In genomic region chr19:7628589-7629311, GRCh38 we compare ENCODE assay signal across 9 cellular contexts. TPM values are rescaled to one million over a fixed set of nuclear protein-coding genes. Genes with fewer than 3 reads are reported as not detected.
DNase-seq lines count a peak whose midpoint lies in the region; ATAC-seq and TF ChIP-seq lines count a peak whose summit lies in the region.
"Had no signal": no experiment of that assay in that cellular context is flagged by ENCODE, and none has a peak within 500 bp of the region (broad histone marks: within the 10 kb centered on the region; RNA-seq: fewer than 3 reads in every experiment).

No MANE protein-coding gene starts in this region.

- H3K36me3 ChIP-seq in naive thymus-derived CD4-positive, alpha-beta T cell (ENCODE audit: control insufficient read depth in 2 of 3, insufficient read depth in 3 of 3, low read length in 3 of 3) = peaks cover 0 to 60% (median 11%) of the 10 kb centered on the region in 3 experiments

- peaks cover 0 to 3% (median 0%) of the 10 kb centered on the region in 11 donors for H3K9me3 Mint-ChIP-seq in naive thymus-derived CD4-positive, alpha-beta T cell

- intact Hi-C loops in naive thymus-derived CD4-positive, alpha-beta T cell (cut with micrococcal nuclease) = loop anchor here (1.0 to 5.0 kb wide), 10 partner anchors 9 to 379 kb away; partner anchors contain the start of genes MAP2K7 (in 2 of the 2), PNPLA6 (in 2 of the 2), SNAPC2 (in 2 of the 2) and STXBP2 (in 2 of the 2)

- H3K4me1 ChIP-seq in naive thymus-derived CD4-positive, alpha-beta T cell (ENCODE audit: control insufficient read depth in 2 of 2, insufficient read depth in 2 of 2, low read length in 2 of 2) = peaks cover 19 to 21% of the 10 kb centered on the region in 2 donors

- H3K27ac Mint-ChIP-seq in naive thymus-derived CD4-positive, alpha-beta T cell = peak overlapping the region; percentile 96 to 100 (median 99)

- H3K4me3 Mint-ChIP-seq in naive thymus-derived CD4-positive, alpha-beta T cell = peak overlapping the region; percentile 87 to 100 (median 98)

- peak overlapping the region; percentile 70 to 91 for H3K27ac ChIP-seq in coronary artery
- peak overlapping the region; percentile 92 for H3K27ac ChIP-seq in naive thymus-derived CD4-positive, alpha-beta T cell (ENCODE audit: low read depth, low read length)

- no peak for ATAC-seq in naive thymus-derived CD4-positive, alpha-beta T cell
- ATAC-seq in GM21381 (IDR thresholded peaks at IDR 0.05; ENCODE audit: unreplicated experiment) = no peak
- ATAC-seq in HG02571 (IDR thresholded peaks at IDR 0.05; ENCODE audit: unreplicated experiment) = no peak
- no peak for ATAC-seq in GM21447 (IDR thresholded peaks at IDR 0.05; ENCODE audit: unreplicated experiment)

- DNase-seq in AG10803 (ENCODE audit: low read depth) (no peak), LNCaP clone FGC (ENCODE audit: low read depth) (no peak), coronary artery (ENCODE audit: low spot score) (no peak), GM19238 (ENCODE audit: insufficient read length, low spot score) (no peak)
- DNase-seq in naive thymus-derived CD4-positive, alpha-beta T cell = no peak

- no peaks in the 10 kb centered on the region for H3K9me3 ChIP-seq in naive thymus-derived CD4-positive, alpha-beta T cell (ENCODE audit: control insufficient read depth in 2 of 3, low read length in 3 of 3)

- no peaks in the 10 kb centered on the region for H3K27me3 ChIP-seq in naive thymus-derived CD4-positive, alpha-beta T cell (ENCODE audit: control insufficient read depth in 2 of 2, insufficient read depth in 2 of 2, low read length in 2 of 2)

- peaks cover 25 to 53% (median 38%) of the 10 kb centered on the region in 7 donors for H3K4me1 Mint-ChIP-seq in naive thymus-derived CD4-positive, alpha-beta T cell

- POLR2A ChIA-PET in naive thymus-derived CD4-positive, alpha-beta T cell (lab: Charles Lee) = interaction anchor here (0.5 to 2.5 kb wide), 11 partner anchors 10 to 788 kb away, joined by 3 to 15 read pairs (median 6); partner anchors contain the start of genes ARHGEF18, MCOLN1, TIMM44 and TRAPPC5

- peak overlapping the region; percentile 99 for H3K4me3 ChIP-seq in AG10803 (ENCODE audit: low read length)
- H3K4me3 ChIP-seq in LNCaP clone FGC (ENCODE audit: low read depth, low read length) = peak overlapping the region; percentile 100
- H3K4me3 ChIP-seq in coronary artery = peak overlapping the region; percentile 99
- peak overlapping the region; percentile 89 for H3K4me3 ChIP-seq in naive thymus-derived CD4-positive, alpha-beta T cell (ENCODE audit: low read length)

- CTCF ChIA-PET in naive thymus-derived CD4-positive, alpha-beta T cell (lab: Charles Lee) = interaction anchor here (1.5 kb wide), 1 partner anchor 172 kb away, joined by 3 read pairs; no protein-coding TSS in a partner anchor

- H3K36me3 Mint-ChIP-seq in naive thymus-derived CD4-positive, alpha-beta T cell = peaks cover 0 to 14% (median 6%) of the 10 kb centered on the region in 5 donors

- TF ChIP-seq CTCF in AG10803 (conservative IDR thresholded peaks at IDR 0.05; ENCODE audit: low read length) (no peak), LNCaP clone FGC (IDR thresholded peaks at IDR 0.05; ENCODE audit: control insufficient read depth, extremely low read depth, insufficient read depth) (no peak), coronary artery (IDR thresholded peaks at IDR 0.05) (no peak)

- no peaks in the 10 kb centered on the region for H3K27me3 Mint-ChIP-seq in naive thymus-derived CD4-positive, alpha-beta T cell

RNA-seq across cellular contexts. Expression of gene XAB2, which starts 0.6 kb away (rescaled TPM):
- 10 to 100 TPM; 49.3 to 79.8 (median 76.4) TPM for total RNA-seq in naive thymus-derived CD4-positive, alpha-beta T cell
- 10 to 100 TPM in 1 of 2 donors, 1 to 10 TPM in 1; 6.4 to 11.9 TPM for polyA plus RNA-seq in naive thymus-derived CD4-positive, alpha-beta T cell

RNA-seq across cellular contexts. Expression of gene PET100, which starts 0.8 kb away (rescaled TPM):
- total RNA-seq in naive thymus-derived CD4-positive, alpha-beta T cell = 100 to 1,000 TPM; 112 to 134 (median 117) TPM
- polyA plus RNA-seq in naive thymus-derived CD4-positive, alpha-beta T cell = 100 to 1,000 TPM; 158 to 274 TPM

RNA-seq across cellular contexts. Expression of gene PCP2, which starts 4.8 kb away (rescaled TPM):
- total RNA-seq in naive thymus-derived CD4-positive, alpha-beta T cell = 10 to 100 TPM in 1 of 5 experiments, 1 to 10 TPM in 4; 2.2 to 13.4 (median 5.4) TPM
- polyA plus RNA-seq in naive thymus-derived CD4-positive, alpha-beta T cell = not detected
- total RNA-seq: RPMI7951 had no signal

RNA-seq across cellular contexts. Expression of gene STXBP2, which starts 8.2 kb away (rescaled TPM):
- total RNA-seq in naive thymus-derived CD4-positive, alpha-beta T cell = 100 to 1,000 TPM; 158 to 411 (median 187) TPM
- 10 to 100 TPM; 52.8 to 61.1 TPM for polyA plus RNA-seq in naive thymus-derived CD4-positive, alpha-beta T cell

RNA-seq across cellular contexts. Expression of gene CAMSAP3, which starts 33.1 kb away (rescaled TPM):
- total RNA-seq in naive thymus-derived CD4-positive, alpha-beta T cell = under 1 TPM in 4 of 5 experiments, not detected in 1; 0.16 to 0.76 (median 0.35) TPM
- polyA plus RNA-seq in naive thymus-derived CD4-positive, alpha-beta T cell = under 1 TPM; 0.06 to 0.07 TPM
- total RNA-seq: RPMI7951 had no signal
